Comparison of ENCODE assay signal across 26 cellular contexts in genomic region chr7:82010416-82010815, GRCh38.
"Had no signal": no experiment of that assay in that cellular context is flagged by ENCODE, and none has a peak within 500 bp of the region (broad histone marks: within the 10 kb centered on the region; RNA-seq: fewer than 3 reads in every experiment).

No MANE protein-coding gene starts in this region.

- H3K36me3 ChIP-seq: gastrocnemius medialis had no signal

- H3K27me3 ChIP-seq: brain microvascular endothelial cell, dorsolateral prefrontal cortex, foreskin keratinocyte, gastrocnemius medialis, heart left ventricle had no signal

- H3K9me3 ChIP-seq: gastrocnemius medialis, heart left ventricle had no signal

- H3K4me3 ChIP-seq: coronary artery, dorsolateral prefrontal cortex, gastrocnemius medialis, heart left ventricle had no signal

- H3K27ac ChIP-seq: brain microvascular endothelial cell, coronary artery, dorsolateral prefrontal cortex, foreskin keratinocyte, gastrocnemius medialis, heart left ventricle had no signal

- DNase-seq: activated CD4-positive, alpha-beta memory T cell treated with anti-CD3 and anti-CD28 coated beads for 36 hours; activated CD4-positive, alpha-beta T cell treated with anti-CD3 and anti-CD28 coated beads for 36 hours; activated CD4-positive, alpha-beta T cell treated with anti-CD3 and anti-CD28 coated beads, Interleukin-2, amount 10 ng/mL, durations not matched to agents 24 days and 14 days; activated CD4-positive, CD25-positive, alpha-beta regulatory T cell; activated CD4-positive, CD25-positive, alpha-beta regulatory T cell treated with anti-CD3 and anti-CD28 coated beads, Interleukin-2, amount 50 U/mL, for 72 hours; activated CD8-positive, alpha-beta memory T cell treated with anti-CD3 and anti-CD28 coated beads, Interleukin-2, amount 50 U/mL, for 48 hours; activated CD8-positive, alpha-beta T cell treated with anti-CD3 and anti-CD28 coated beads, Interleukin-2, amount 10 ng/mL, durations not matched to agents 7 days and 5 days; activated effector memory CD4-positive, alpha-beta T cell treated with Interleukin-2 at 50 U/mL for 16 hours; activated gamma-delta T cell treated with Interleukin-2 at 50 U/mL for 16 hours; activated naive CD4-positive, alpha-beta T cell treated with anti-CD3 and anti-CD28 coated beads, Interleukin-2, amount 50 U/mL, for 16 hours; activated naive CD4-positive, alpha-beta T cell treated with Interleukin-2 at 50 U/mL for 16 hours; activated T-cell treated with anti-CD3 and anti-CD28 coated beads, Interleukin-2, amount 50 U/mL, for 4 hours; amniotic stem cell; anterior cingulate cortex; brain microvascular endothelial cell; dorsolateral prefrontal cortex; effector memory CD4-positive, alpha-beta T cell; endodermal cell; foreskin keratinocyte; gastrocnemius medialis; glutamatergic neuron; heart left ventricle; T-helper 2 cell had no signal

- H3K4me1 ChIP-seq: foreskin keratinocyte had no signal

- ATAC-seq: activated CD4-positive, alpha-beta T cell treated with anti-CD3 and anti-CD28 coated beads for 36 hours; activated CD8-positive, alpha-beta T cell treated with anti-CD3 and anti-CD28 coated beads, Interleukin-2, amount 10 ng/mL, durations not matched to agents 7 days and 5 days; activated T-cell treated with anti-CD3 and anti-CD28 coated beads, Interleukin-2, amount 50 U/mL, for 4 hours; activated T-helper 17 cell treated with anti-CD3 and anti-CD28 coated beads, Interleukin-2, amount 50 U/mL, for 72 hours; esophagus mucosa; foreskin keratinocyte; gastrocnemius medialis; heart left ventricle had no signal
